Comparison of ENCODE assay signal across 8 cellular contexts in the genomic region with DNA sequence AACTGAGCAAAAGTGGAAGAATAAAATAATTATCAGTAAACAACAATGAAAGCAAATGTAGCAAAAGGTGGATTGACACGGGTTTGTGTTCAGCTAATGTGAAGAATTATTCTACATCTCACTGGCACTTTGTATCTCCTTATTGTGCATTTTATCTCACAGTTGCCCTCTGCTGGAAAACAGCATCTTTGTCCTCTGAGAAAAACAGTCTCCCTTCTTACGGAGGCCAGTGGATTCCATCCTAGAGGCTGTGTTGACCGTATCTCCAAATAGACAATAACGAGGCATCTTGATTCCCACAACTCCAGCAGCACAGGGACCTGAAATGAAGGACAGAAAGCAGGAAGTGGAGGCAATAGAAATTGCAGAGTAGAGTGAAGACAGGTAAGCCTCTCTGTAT. TPM values are rescaled to one million over a fixed set of nuclear protein-coding genes. Genes with fewer than 3 reads are reported as not detected.
DNase-seq lines count a peak whose midpoint lies in the region; ATAC-seq, FAIRE-seq and TF ChIP-seq lines count a peak whose summit lies in the region.

No MANE protein-coding gene starts in this region.

- ATAC-seq in activated T-cell treated with anti-CD3 and anti-CD28 coated beads, Interleukin-2, amount 50 U/mL, for 72 hours (replicated peaks in 1 of 2): no peak
- no peak for ATAC-seq in HG03439 (IDR thresholded peaks at IDR 0.05; ENCODE audit: unreplicated experiment)

- no peak for DNase-seq in D721Med (ENCODE audit: insufficient read length, low spot score)
- peak; percentile 76 for DNase-seq in Karpas-422
- peak; percentile 48 for DNase-seq in MCF 10A (ENCODE audit: unreplicated experiment)
- DNase-seq in mucosa of gallbladder (ENCODE audit: low spot score): peak; percentile 30
- DNase-seq in stimulated activated CD8-positive, alpha-beta memory T cell treated with anti-CD3 and anti-CD28 coated beads, Interleukin-4, amount 100 ng/mL, for 48 hours: no peak
- DNase-seq in activated T-cell treated with anti-CD3 and anti-CD28 coated beads, Interleukin-2, amount 50 U/mL, for 72 hours: no peak
- no peak for DNase-seq in NCI-H2227 (lab: John Stamatoyannopoulos, UW; ENCODE audit: unreplicated experiment)

- H3K4me2 ChIP-seq in Karpas-422 (ENCODE audit: low read depth, low read length, poor library complexity, severe bottlenecking): peak overlapping the region; percentile 8

- POLR2A ChIA-PET in MCF 10A (lab: Yijun Ruan, JAX): interaction anchor here (0.7 kb wide), 1 partner anchor 381 kb away, joined by 3 read pairs; no protein-coding TSS in a partner anchor

- H3K9me2 ChIP-seq in Karpas-422 (replicated peaks; ENCODE audit: insufficient read depth, low read length): no peaks in the 10 kb centered on the region

- H2AFZ ChIP-seq in Karpas-422 (ENCODE audit: low read length): peak overlapping the region; percentile 73; the same call in 1 of the 2 replicates

- H3K36me3 ChIP-seq in Karpas-422 (ENCODE audit: insufficient read depth, low read length): no peaks in the 10 kb centered on the region

- no peak overlapping the region for H3K9ac ChIP-seq in Karpas-422 (ENCODE audit: low read length)

- FAIRE-seq in D721Med (lab: Jason Lieb, UNC): no peak

- H3K4me1 ChIP-seq in Karpas-422 (ENCODE audit: low read length): peaks cover 48% of the 10 kb centered on the region

- peaks cover 8% of the 10 kb centered on the region for H3K4me1 Mint-ChIP-seq in MCF 10A (ENCODE audit: insufficient read depth, unreplicated experiment)
- H3K4me1 Mint-ChIP-seq in activated T-cell treated with anti-CD3 and anti-CD28 coated beads, Interleukin-2, amount 50 U/mL, for 72 hours (ENCODE audit: low read depth): no peaks in the 10 kb centered on the region

- H3K27ac ChIP-seq in Karpas-422 (ENCODE audit: low read length): peak overlapping the region; percentile 33; the same call in 1 of the 2 replicates

- intact Hi-C loops in MCF 10A (cut with micrococcal nuclease): loop anchor here (1.0 to 10.0 kb wide), 3 partner anchors 105 to 381 kb away; partner anchors contain the start of gene ATF7IP

- no peak overlapping the region for H3K4me3 ChIP-seq in Karpas-422 (ENCODE audit: low read length)

- peak; percentile 34 for TF ChIP-seq CTCF in D721Med (IDR thresholded peaks at IDR 0.05; ENCODE audit: insufficient read depth, missing control alignments)
- peak; percentile 33 for TF ChIP-seq CTCF in MCF 10A (IDR thresholded peaks at IDR 0.05; ENCODE audit: unreplicated experiment)

- H3K27me3 ChIP-seq in Karpas-422 (ENCODE audit: low read length): no peaks in the 10 kb centered on the region

- H3K27me3 Mint-ChIP-seq in MCF 10A (ENCODE audit: insufficient read depth, unreplicated experiment): no peaks in the 10 kb centered on the region
- peaks cover 10% of the 10 kb centered on the region for H3K27me3 Mint-ChIP-seq in activated T-cell treated with anti-CD3 and anti-CD28 coated beads, Interleukin-2, amount 50 U/mL, for 72 hours (ENCODE audit: low read depth)

- no TSS peak for BruUV-seq in MCF 10A (replicated peaks; lab: Mats Ljungman, UMichigan)

- no peak overlapping the region for H3K4me3 Mint-ChIP-seq in MCF 10A (ENCODE audit: unreplicated experiment)
- H3K4me3 Mint-ChIP-seq in activated T-cell treated with anti-CD3 and anti-CD28 coated beads, Interleukin-2, amount 50 U/mL, for 72 hours: no peak overlapping the region

- CTCF ChIA-PET in MCF 10A (lab: Yijun Ruan, JAX): interaction anchor here (0.6 to 6.5 kb wide), 22 partner anchors 8 to 1118 kb away, joined by 3 to 44 read pairs (median 3); no protein-coding TSS in a partner anchor

- no peaks in the 10 kb centered on the region for H3K79me2 ChIP-seq in Karpas-422 (ENCODE audit: low read length)

- no peaks in the 10 kb centered on the region for H4K20me1 ChIP-seq in Karpas-422 (ENCODE audit: insufficient read depth, low read depth, low read length)

- H3K9me3 Mint-ChIP-seq in MCF 10A (ENCODE audit: unreplicated experiment): no peaks in the 10 kb centered on the region
- no peaks in the 10 kb centered on the region for H3K9me3 Mint-ChIP-seq in activated T-cell treated with anti-CD3 and anti-CD28 coated beads, Interleukin-2, amount 50 U/mL, for 72 hours

- H3K9me3 ChIP-seq in Karpas-422 (ENCODE audit: low read length): no peaks in the 10 kb centered on the region

- no peaks in the 10 kb centered on the region for H3K36me3 Mint-ChIP-seq in MCF 10A (ENCODE audit: insufficient read depth, unreplicated experiment)
- no peaks in the 10 kb centered on the region for H3K36me3 Mint-ChIP-seq in activated T-cell treated with anti-CD3 and anti-CD28 coated beads, Interleukin-2, amount 50 U/mL, for 72 hours (ENCODE audit: insufficient read depth in 2 of 2)

- no peak overlapping the region for H3K27ac Mint-ChIP-seq in MCF 10A (ENCODE audit: low read depth, unreplicated experiment)
- no peak overlapping the region for H3K27ac Mint-ChIP-seq in activated T-cell treated with anti-CD3 and anti-CD28 coated beads, Interleukin-2, amount 50 U/mL, for 72 hours

RNA-seq across cellular contexts. Expression of gene PLBD1, which starts 51.3 kb away (rescaled TPM):
- not detected in 2 replicates for total RNA-seq in Karpas-422 (2014; rRNA removed; shearing (Covaris generic); ENCODE audit: low replicate concordance)
- not detected in 2 replicates for total RNA-seq in MCF 10A (2022)
- 41.9 TPM for total RNA-seq in mucosa of gallbladder
- total RNA-seq in activated T-cell treated with anti-CD3 and anti-CD28 coated beads, Interleukin-2, amount 50 U/mL, for 72 hours: not detected

Comparison
In these comparisons a context has a peak if more than half of its experiments do, and no peak if none do; other contexts are left out.
1. DNase-seq: peak in Karpas-422 (single experiment), MCF 10A (single experiment) and mucosa of gallbladder (single experiment); none in D721Med (single experiment), stimulated activated CD8-positive, alpha-beta memory T cell treated with anti-CD3 and anti-CD28 coated beads, Interleukin-4, amount 100 ng/mL, for 48 hours (single experiment), activated T-cell treated with anti-CD3 and anti-CD28 coated beads, Interleukin-2, amount 50 U/mL, for 72 hours (0 of 2) and NCI-H2227 (single experiment).
2. RNA of gene PLBD1, which starts 51.3 kb away (total RNA-seq): 41.9 TPM in mucosa of gallbladder (single experiment); not detected in activated T-cell treated with anti-CD3 and anti-CD28 coated beads, Interleukin-2, amount 50 U/mL, for 72 hours, not detected in Karpas-422 and not detected in MCF 10A; every median in the first group is over 10 times any median in the second.